Comparison of ENCODE assay signal across 1 cellular context in genomic region chr19:46634656-46635218, GRCh38.
TF ChIP-seq lines count a peak whose summit lies in the region.

No MANE protein-coding gene starts in this region.

TF ChIP-seq in HEK293, 187 proteins besides CTCF, POLR2A, EP300 and RAD21 (continued from another document and continues in another):
- TF ChIP-seq, protein P1, sequence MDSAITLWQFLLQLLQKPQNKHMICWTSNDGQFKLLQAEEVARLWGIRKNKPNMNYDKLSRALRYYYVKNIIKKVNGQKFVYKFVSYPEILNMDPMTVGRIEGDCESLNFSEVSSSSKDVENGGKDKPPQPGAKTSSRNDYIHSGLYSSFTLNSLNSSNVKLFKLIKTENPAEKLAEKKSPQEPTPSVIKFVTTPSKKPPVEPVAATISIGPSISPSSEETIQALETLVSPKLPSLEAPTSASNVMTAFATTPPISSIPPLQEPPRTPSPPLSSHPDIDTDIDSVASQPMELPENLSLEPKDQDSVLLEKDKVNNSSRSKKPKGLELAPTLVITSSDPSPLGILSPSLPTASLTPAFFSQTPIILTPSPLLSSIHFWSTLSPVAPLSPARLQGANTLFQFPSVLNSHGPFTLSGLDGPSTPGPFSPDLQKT (IDR thresholded peaks at IDR 0.05; ENCODE audit: borderline replicate concordance, low read depth, low read length), result no peak
- TF ChIP-seq ZNF146 (tag by site-specific recombination; IDR thresholded peaks at IDR 0.05) (no peak), ZNF791 (tag by site-specific recombination; IDR thresholded peaks at IDR 0.05) (no peak), ZNF433 (tag by site-specific recombination; IDR thresholded peaks at IDR 0.05; ENCODE audit: low read depth) (no peak), KLF8 (tag by site-specific recombination; IDR thresholded peaks at IDR 0.05) (peak; percentile 50; the same call in 1 of the 2 replicates), ZNF112 (tag by site-specific recombination; IDR thresholded peaks at IDR 0.05) (no peak), PRDM10 (tag by site-specific recombination; IDR thresholded peaks at IDR 0.05) (peak; percentile 97), SCRT1 (tag by site-specific recombination; IDR thresholded peaks at IDR 0.05; ENCODE audit: borderline replicate concordance) (peak; percentile 66), ZNF610 (tag by site-specific recombination; IDR thresholded peaks at IDR 0.05; ENCODE audit: borderline replicate concordance) (no peak), MEIS1 (CRISPR knock-in tag; IDR thresholded peaks at IDR 0.05; ENCODE audit: borderline replicate concordance) (no peak), YY1 (tag by site-specific recombination; IDR thresholded peaks at IDR 0.05) (no peak), ZNF654 (tag by site-specific recombination; IDR thresholded peaks at IDR 0.05; ENCODE audit: low read depth) (no peak), ZNF76 (tag by site-specific recombination; IDR thresholded peaks at IDR 0.05; ENCODE audit: borderline replicate concordance, low read depth) (peak; percentile 34; the same call in 1 of the 2 replicates), SCRT2 (tag by site-specific recombination; IDR thresholded peaks at IDR 0.05) (peak; percentile 89), ZNF335 (tag by site-specific recombination; conservative IDR thresholded peaks at IDR 0.05) (peak; percentile 73), HOXD13 (CRISPR knock-in tag; IDR thresholded peaks at IDR 0.05; ENCODE audit: borderline replicate concordance) (no peak), ZNF626 (tag by site-specific recombination; IDR thresholded peaks at IDR 0.05) (no peak), ZNF416 (tag by site-specific recombination; IDR thresholded peaks at IDR 0.05) (no peak), ZNF138 (tag by site-specific recombination; IDR thresholded peaks at IDR 0.05; ENCODE audit: borderline replicate concordance) (no peak), ZNF391 (tag by site-specific recombination; IDR thresholded peaks at IDR 0.05; ENCODE audit: borderline replicate concordance, low read depth) (0 out of 2 replicates have a peak, but pooled peaks have one; percentile 35), ZBTB11 (tag by site-specific recombination; conservative IDR thresholded peaks at IDR 0.05; ENCODE audit: low read depth) (peak; percentile 15; the same call in 1 of the 2 replicates), ZNF785 (tag by site-specific recombination; IDR thresholded peaks at IDR 0.05) (no peak), TRIM28 (IDR thresholded peaks at IDR 0.05; ENCODE audit: borderline replicate concordance, low read length) (no peak), GLI4 (tag by site-specific recombination; IDR thresholded peaks at IDR 0.05) (peak; percentile 16; the same call in 1 of the 2 replicates), MYNN (tag by site-specific recombination; IDR thresholded peaks at IDR 0.05; ENCODE audit: borderline replicate concordance) (no peak), ZNF701 (tag by site-specific recombination; IDR thresholded peaks at IDR 0.05) (no peak), HIC1 (tag by site-specific recombination; IDR thresholded peaks at IDR 0.05) (no peak), ZNF16 (tag by site-specific recombination; IDR thresholded peaks at IDR 0.05; ENCODE audit: low read depth) (no peak), ZNF266 (tag by site-specific recombination; IDR thresholded peaks at IDR 0.05; ENCODE audit: low read depth) (no peak), ZNF558 (tag by site-specific recombination; IDR thresholded peaks at IDR 0.05) (no peak), ZSCAN16 (tag by site-specific recombination; IDR thresholded peaks at IDR 0.05) (no peak), TCF7L2 (IDR thresholded peaks at IDR 0.05; ENCODE audit: borderline replicate concordance, low read depth, low read length) (no peak), ZNF292 (tag by site-specific recombination; IDR thresholded peaks at IDR 0.05; ENCODE audit: borderline replicate concordance, low read depth) (no peak), REPIN1 (tag by site-specific recombination; IDR thresholded peaks at IDR 0.05; ENCODE audit: low read depth) (no peak), ZNF341 (tag by site-specific recombination; IDR thresholded peaks at IDR 0.05; ENCODE audit: low read depth) (peak; percentile 11; the same call in 1 of the 2 replicates)
- TF ChIP-seq, protein P2, sequence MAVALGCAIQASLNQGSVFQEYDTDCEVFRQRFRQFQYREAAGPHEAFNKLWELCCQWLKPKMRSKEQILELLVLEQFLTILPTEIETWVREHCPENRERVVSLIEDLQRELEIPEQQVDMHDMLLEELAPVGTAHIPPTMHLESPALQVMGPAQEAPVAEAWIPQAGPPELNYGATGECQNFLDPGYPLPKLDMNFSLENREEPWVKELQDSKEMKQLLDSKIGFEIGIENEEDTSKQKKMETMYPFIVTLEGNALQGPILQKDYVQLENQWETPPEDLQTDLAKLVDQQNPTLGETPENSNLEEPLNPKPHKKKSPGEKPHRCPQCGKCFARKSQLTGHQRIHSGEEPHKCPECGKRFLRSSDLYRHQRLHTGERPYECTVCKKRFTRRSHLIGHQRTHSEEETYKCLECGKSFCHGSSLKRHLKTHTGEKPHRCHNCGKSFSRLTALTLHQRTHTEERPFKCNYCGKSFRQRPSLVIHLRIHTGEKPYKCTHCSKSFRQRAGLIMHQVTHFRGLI (tag by site-specific recombination; IDR thresholded peaks at IDR 0.05), result no peak
- TF ChIP-seq, protein P3, sequence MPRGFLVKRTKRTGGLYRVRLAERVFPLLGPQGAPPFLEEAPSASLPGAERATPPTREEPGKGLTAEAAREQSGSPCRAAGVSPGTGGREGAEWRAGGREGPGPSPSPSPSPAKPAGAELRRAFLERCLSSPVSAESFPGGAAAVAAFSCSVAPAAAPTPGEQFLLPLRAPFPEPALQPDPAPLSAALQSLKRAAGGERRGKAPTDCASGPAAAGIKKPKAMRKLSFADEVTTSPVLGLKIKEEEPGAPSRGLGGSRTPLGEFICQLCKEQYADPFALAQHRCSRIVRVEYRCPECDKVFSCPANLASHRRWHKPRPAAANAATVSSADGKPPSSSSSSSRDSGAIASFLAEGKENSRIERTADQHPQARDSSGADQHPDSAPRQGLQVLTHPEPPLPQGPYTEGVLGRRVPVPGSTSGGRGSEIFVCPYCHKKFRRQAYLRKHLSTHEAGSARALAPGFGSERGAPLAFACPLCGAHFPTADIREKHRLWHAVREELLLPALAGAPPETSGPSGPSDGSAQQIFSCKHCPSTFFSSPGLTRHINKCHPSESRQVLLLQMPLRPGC (tag by site-specific recombination; IDR thresholded peaks at IDR 0.05), result no peak
- TF ChIP-seq, protein P4, sequence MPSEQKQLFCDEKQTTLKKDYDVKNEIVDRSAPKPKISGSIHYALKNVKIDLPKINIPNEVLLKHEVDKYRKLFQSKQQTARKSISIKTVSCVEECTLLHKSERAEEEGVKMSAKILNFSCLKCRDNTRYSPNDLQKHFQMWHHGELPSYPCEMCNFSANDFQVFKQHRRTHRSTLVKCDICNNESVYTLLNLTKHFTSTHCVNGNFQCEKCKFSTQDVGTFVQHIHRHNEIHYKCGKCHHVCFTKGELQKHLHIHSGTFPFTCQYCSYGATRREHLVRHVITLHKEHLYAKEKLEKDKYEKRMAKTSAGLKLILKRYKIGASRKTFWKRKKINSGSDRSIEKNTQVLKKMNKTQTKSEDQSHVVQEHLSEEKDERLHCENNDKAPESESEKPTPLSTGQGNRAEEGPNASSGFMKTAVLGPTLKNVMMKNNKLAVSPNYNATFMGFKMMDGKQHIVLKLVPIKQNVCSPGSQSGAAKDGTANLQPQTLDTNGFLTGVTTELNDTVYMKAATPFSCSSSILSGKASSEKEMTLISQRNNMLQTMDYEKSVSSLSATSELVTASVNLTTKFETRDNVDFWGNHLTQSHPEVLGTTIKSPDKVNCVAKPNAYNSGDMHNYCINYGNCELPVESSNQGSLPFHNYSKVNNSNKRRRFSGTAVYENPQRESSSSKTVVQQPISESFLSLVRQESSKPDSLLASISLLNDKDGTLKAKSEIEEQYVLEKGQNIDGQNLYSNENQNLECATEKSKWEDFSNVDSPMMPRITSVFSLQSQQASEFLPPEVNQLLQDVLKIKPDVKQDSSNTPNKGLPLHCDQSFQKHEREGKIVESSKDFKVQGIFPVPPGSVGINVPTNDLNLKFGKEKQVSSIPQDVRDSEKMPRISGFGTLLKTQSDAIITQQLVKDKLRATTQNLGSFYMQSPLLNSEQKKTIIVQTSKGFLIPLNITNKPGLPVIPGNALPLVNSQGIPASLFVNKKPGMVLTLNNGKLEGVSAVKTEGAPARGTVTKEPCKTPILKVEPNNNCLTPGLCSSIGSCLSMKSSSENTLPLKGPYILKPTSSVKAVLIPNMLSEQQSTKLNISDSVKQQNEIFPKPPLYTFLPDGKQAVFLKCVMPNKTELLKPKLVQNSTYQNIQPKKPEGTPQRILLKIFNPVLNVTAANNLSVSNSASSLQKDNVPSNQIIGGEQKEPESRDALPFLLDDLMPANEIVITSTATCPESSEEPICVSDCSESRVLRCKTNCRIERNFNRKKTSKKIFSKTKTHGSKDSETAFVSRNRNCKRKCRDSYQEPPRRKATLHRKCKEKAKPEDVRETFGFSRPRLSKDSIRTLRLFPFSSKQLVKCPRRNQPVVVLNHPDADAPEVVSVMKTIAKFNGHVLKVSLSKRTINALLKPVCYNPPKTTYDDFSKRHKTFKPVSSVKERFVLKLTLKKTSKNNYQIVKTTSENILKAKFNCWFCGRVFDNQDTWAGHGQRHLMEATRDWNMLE (tag by site-specific recombination; conservative IDR thresholded peaks at IDR 0.05; ENCODE audit: low read depth), result no peak
